ENCODE assay signal across 8 cellular contexts in the genomic region with DNA sequence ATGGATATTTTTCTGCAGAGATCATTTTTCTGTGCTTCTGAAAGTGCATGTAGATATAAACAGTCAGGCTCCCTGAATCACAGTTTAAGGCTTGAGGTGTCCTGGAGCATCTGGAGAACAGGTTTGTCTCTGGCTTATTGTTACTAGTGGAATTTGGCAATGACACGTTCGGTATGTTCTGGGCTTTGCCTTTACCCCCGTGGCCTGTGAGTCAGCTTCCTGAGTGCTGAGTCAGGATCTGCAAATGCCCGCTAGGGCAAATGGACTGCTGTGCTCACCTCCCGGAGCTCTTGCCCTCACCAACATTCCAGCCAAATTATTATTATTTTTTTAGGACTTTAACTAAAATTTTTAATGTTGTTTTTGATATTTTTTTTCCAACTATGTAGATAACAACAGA.
DNase-seq lines count a peak whose midpoint lies in the region; ATAC-seq and TF ChIP-seq lines count a peak whose summit lies in the region.

No MANE protein-coding gene starts in this region.

- peak; percentile 92 for DNase-seq in COLO829 (ENCODE audit: low spot score)
- DNase-seq in LHCN-M2 (ENCODE audit: low read depth), result peak; percentile 100
- peak; percentile 67 to 78 (median 72) for DNase-seq in body of pancreas
- DNase-seq in NCI-H748 treated with DMSO at 0.1 percent for 48 hours (lab: John Stamatoyannopoulos, UW), result no peak
- DNase-seq in NCI-H2029 treated with DMSO at 0.1 percent for 48 hours (lab: John Stamatoyannopoulos, UW), result no peak

- no peaks in the 10 kb centered on the region for H3K27me3 ChIP-seq in body of pancreas
- H3K27me3 ChIP-seq in liver (ENCODE audit: control insufficient read depth in 4 of 4, insufficient read depth in 4 of 4, low read length in 3 of 4), result no peaks in the 10 kb centered on the region

- ATAC-seq in body of pancreas (peak; percentile 91), HG02885 (IDR thresholded peaks at IDR 0.05; ENCODE audit: poor library complexity, unreplicated experiment) (no peak), HG03378 (IDR thresholded peaks at IDR 0.05; ENCODE audit: unreplicated experiment) (no peak)

- H3K36me3 ChIP-seq in body of pancreas (replicated peaks in 1 of 2; ENCODE audit: insufficient read depth in 1 of 2, low read depth in 2 of 2) (no peaks in the 10 kb centered on the region), liver (ENCODE audit: control insufficient read depth in 4 of 4, insufficient read depth in 3 of 4, low read depth in 1 of 4, low read length in 3 of 4) (no peaks in the 10 kb centered on the region)

- H3K9me3 ChIP-seq in body of pancreas (no peaks in the 10 kb centered on the region), liver (ENCODE audit: control insufficient read depth in 4 of 4, low read length in 3 of 4) (no peaks in the 10 kb centered on the region)

- TF ChIP-seq POLR2A in body of pancreas (IDR thresholded peaks at IDR 0.05), result no peak

- H3K27ac ChIP-seq in body of pancreas (peak overlapping the region in 1 of 4 donors; percentile 42), liver (ENCODE audit: low read depth in 1 of 2, low read length in 2 of 2) (no peak overlapping the region)

- intact Hi-C loops in body of pancreas (cut with DNase I), result no loop called here

- H3K9ac ChIP-seq in liver (ENCODE audit: low read depth in 1 of 2, low read length in 2 of 2), result no peak overlapping the region

- H3K4me3 ChIP-seq in body of pancreas, result no peak overlapping the region
- no peak overlapping the region for H3K4me3 ChIP-seq in liver (ENCODE audit: low read depth in 1 of 3, low read length in 3 of 3)

- WGBS in body of pancreas, 2 donors, result 15 to 16% methylated on average over 5 of the region's 5 CpGs
- WGBS in liver, result 9% methylated on average over 5 of the region's 5 CpGs

- no peak for TF ChIP-seq RAD21 in liver (IDR thresholded peaks at IDR 0.05)

- TF ChIP-seq CTCF in body of pancreas (IDR thresholded peaks at IDR 0.05) (peak in 4 of 7 experiments; percentile 31 to 43 (median 38)), liver (IDR thresholded peaks at IDR 0.05; ENCODE audit: low read depth, low read length, missing input control) (no peak)

- H3K4me1 ChIP-seq in body of pancreas (peaks cover 4% of the 10 kb centered on the region), liver (ENCODE audit: control insufficient read depth in 4 of 4, insufficient read depth in 4 of 4, low read length in 3 of 4) (no peaks in the 10 kb centered on the region)

TF ChIP-seq in liver, 16 proteins besides CTCF, POLR2A, EP300 and RAD21:
- TF ChIP-seq FOXA2 (IDR thresholded peaks at IDR 0.05), result no peak
- TF ChIP-seq EGR1 (IDR thresholded peaks at IDR 0.05; ENCODE audit: low read depth in 2 of 2), result no peak
- peak; percentile 8 to 69 for TF ChIP-seq RXRA (IDR thresholded peaks at IDR 0.05)
- TF ChIP-seq NR2F2 (IDR thresholded peaks at IDR 0.05), result no peak
- TF ChIP-seq, protein P1, sequence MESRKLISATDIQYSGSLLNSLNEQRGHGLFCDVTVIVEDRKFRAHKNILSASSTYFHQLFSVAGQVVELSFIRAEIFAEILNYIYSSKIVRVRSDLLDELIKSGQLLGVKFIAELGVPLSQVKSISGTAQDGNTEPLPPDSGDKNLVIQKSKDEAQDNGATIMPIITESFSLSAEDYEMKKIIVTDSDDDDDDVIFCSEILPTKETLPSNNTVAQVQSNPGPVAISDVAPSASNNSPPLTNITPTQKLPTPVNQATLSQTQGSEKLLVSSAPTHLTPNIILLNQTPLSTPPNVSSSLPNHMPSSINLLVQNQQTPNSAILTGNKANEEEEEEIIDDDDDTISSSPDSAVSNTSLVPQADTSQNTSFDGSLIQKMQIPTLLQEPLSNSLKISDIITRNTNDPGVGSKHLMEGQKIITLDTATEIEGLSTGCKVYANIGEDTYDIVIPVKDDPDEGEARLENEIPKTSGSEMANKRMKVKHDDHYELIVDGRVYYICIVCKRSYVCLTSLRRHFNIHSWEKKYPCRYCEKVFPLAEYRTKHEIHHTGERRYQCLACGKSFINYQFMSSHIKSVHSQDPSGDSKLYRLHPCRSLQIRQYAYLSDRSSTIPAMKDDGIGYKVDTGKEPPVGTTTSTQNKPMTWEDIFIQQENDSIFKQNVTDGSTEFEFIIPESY (IDR thresholded peaks at IDR 0.05), result no peak
- no peak for TF ChIP-seq HNF4G (IDR thresholded peaks at IDR 0.05)
- TF ChIP-seq JUND (IDR thresholded peaks at IDR 0.05), result peak in 1 of 2 donors; percentile 81
- TF ChIP-seq, protein P2, sequence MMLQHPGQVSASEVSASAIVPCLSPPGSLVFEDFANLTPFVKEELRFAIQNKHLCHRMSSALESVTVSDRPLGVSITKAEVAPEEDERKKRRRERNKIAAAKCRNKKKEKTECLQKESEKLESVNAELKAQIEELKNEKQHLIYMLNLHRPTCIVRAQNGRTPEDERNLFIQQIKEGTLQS (IDR thresholded peaks at IDR 0.05), result no peak
- peak; percentile 30 for TF ChIP-seq YY1 (IDR thresholded peaks at IDR 0.05)
- peak in 1 of 2 donors; percentile 47 for TF ChIP-seq HNF4A (conservative IDR thresholded peaks at IDR 0.05)
- TF ChIP-seq SP1 (IDR thresholded peaks at IDR 0.05), result no peak

Comparison
In these comparisons a context has a peak if more than half of its experiments do, and no peak if none do; other contexts are left out.
1. DNase-seq: peak in COLO829 (single experiment), LHCN-M2 (single experiment) and body of pancreas (4 of 4); none in NCI-H748 treated with DMSO at 0.1 percent for 48 hours (single experiment) and NCI-H2029 treated with DMSO at 0.1 percent for 48 hours (single experiment).